ENCODE assay signal across 10 cellular contexts in genomic region chr2:63059434-63060078, GRCh38. TPM values are rescaled to one million over a fixed set of nuclear protein-coding genes. Genes with fewer than 3 reads are reported as not detected.
A peak's percentile ranks its signal among the peaks of the same experiment; 100 is the strongest.
DNase-seq lines count a peak whose midpoint lies in the region; ATAC-seq and TF ChIP-seq lines count a peak whose summit lies in the region.
"Had no signal": no experiment of that assay in that cellular context is flagged by ENCODE, and none has a peak within 500 bp of the region (broad histone marks: within the 10 kb centered on the region; RNA-seq: fewer than 3 reads in every experiment).

No MANE protein-coding gene starts in this region.

- H3K9me3 ChIP-seq in left ventricle myocardium inferior (replicated peaks) (no peaks in the 10 kb centered on the region), upper lobe of left lung (peaks cover 0 to 7% (median 3%) of the 10 kb centered on the region in 4 donors)
- H3K9me3 ChIP-seq: transverse colon had no signal

- no peak overlapping the region for H3K4me2 ChIP-seq in mesendoderm (ENCODE audit: low read length)

- TF ChIP-seq POLR2A in upper lobe of left lung (IDR thresholded peaks at IDR 0.05), result no peak

- TF ChIP-seq CTCF in left ventricle myocardium inferior (IDR thresholded peaks at IDR 0.05; ENCODE audit: borderline replicate concordance) (no peak), upper lobe of left lung (IDR thresholded peaks at IDR 0.05) (no peak)

- H3K4ac ChIP-seq in mesendoderm (ENCODE audit: low read depth, low read length), result no peak overlapping the region

- H3K36me3 Mint-ChIP-seq in activated T-helper 17 cell treated with anti-CD3 and anti-CD28 coated beads, Interleukin-2, amount 50 U/mL, for 72 hours (ENCODE audit: low read depth), result peaks cover under 1% of the 10 kb centered on the region

- peak overlapping the region; percentile 31 for H3K23ac ChIP-seq in mesendoderm (ENCODE audit: low read length)

- H3K9ac ChIP-seq in mesendoderm (ENCODE audit: low read length), result no peak overlapping the region

- H3K27me3 ChIP-seq in left ventricle myocardium inferior (ENCODE audit: low read depth) (peaks cover 100% of the 10 kb centered on the region), mesendoderm (ENCODE audit: insufficient read depth, low read length, poor library complexity) (peaks cover 50% of the 10 kb centered on the region), upper lobe of left lung (peaks cover 0 to 78% (median 50%) of the 10 kb centered on the region in 4 donors)

- no peak overlapping the region for H2BK15ac ChIP-seq in mesendoderm (replicated peaks; ENCODE audit: low read depth)

- no peak overlapping the region for H4K8ac ChIP-seq in mesendoderm (ENCODE audit: low read depth, low read length)

- peaks cover 15% of the 10 kb centered on the region for H3K4me1 Mint-ChIP-seq in activated T-helper 17 cell treated with anti-CD3 and anti-CD28 coated beads, Interleukin-2, amount 50 U/mL, for 72 hours

- H3K27ac ChIP-seq in left ventricle myocardium inferior (replicated peaks) (no peak overlapping the region), mesendoderm (ENCODE audit: low read depth, low read length) (no peak overlapping the region), upper lobe of left lung (peak overlapping the region in 1 of 4 donors; percentile 59)
- H3K27ac ChIP-seq: transverse colon had no signal

- peak overlapping the region; percentile 65 for H3K18ac ChIP-seq in mesendoderm (ENCODE audit: low read length)

- H3K27me3 Mint-ChIP-seq in activated T-helper 17 cell treated with anti-CD3 and anti-CD28 coated beads, Interleukin-2, amount 50 U/mL, for 72 hours, result peaks cover 68% of the 10 kb centered on the region

- no peaks in the 10 kb centered on the region for H3K79me2 ChIP-seq in mesendoderm (ENCODE audit: control insufficient read depth, insufficient read depth, low read length)

- no CpG with 5 or more reads among the region's 54 CpGs for WGBS in mesendoderm (ENCODE audit: extremely low coverage, insufficient coverage, low lambda C conversion rate)
- WGBS in upper lobe of left lung, 2 donors, result 14 to 20% methylated on average over 3 to 20 of the region's 54 CpGs

- peak overlapping the region; percentile 50 for H3K4me3 ChIP-seq in left ventricle myocardium inferior
- H3K4me3 ChIP-seq in mesendoderm (ENCODE audit: low read length), result no peak overlapping the region
- peak overlapping the region in 3 of 4 donors; percentile 5 to 23 (median 17) for H3K4me3 ChIP-seq in upper lobe of left lung

- H4K5ac ChIP-seq in mesendoderm (ENCODE audit: low read length), result no peak overlapping the region

- no peak for TF ChIP-seq EP300 in upper lobe of left lung (IDR thresholded peaks at IDR 0.05)

- H2BK5ac ChIP-seq in mesendoderm (ENCODE audit: low read length), result no peak overlapping the region

- DNase-seq in left ventricle myocardium inferior (no peak), Right ventricle myocardium inferior (ENCODE audit: missing footprints) (no peak), mesendoderm (peak; percentile 29), upper lobe of left lung (peak in 1 of 2 donors; percentile 83), kidney tubule cell (ENCODE audit: low spot score) (no peak)
- no peak for DNase-seq in stimulated activated CD4-positive, alpha-beta T cell treated with anti-CD3 and anti-CD28 coated beads, Interleukin-2, amount 100 ng/mL, for 24 hours
- DNase-seq: hippocampal formation had no signal

- H3K56ac ChIP-seq in mesendoderm (ENCODE audit: low read length), result no peak overlapping the region

- no peak overlapping the region for H2BK120ac ChIP-seq in mesendoderm (ENCODE audit: low read depth, low read length)

- H3K79me1 ChIP-seq in mesendoderm (ENCODE audit: low read length), result no peaks in the 10 kb centered on the region

- H2AK5ac ChIP-seq in mesendoderm (ENCODE audit: low read length), result no peak overlapping the region

- H3K9me3 Mint-ChIP-seq in activated T-helper 17 cell treated with anti-CD3 and anti-CD28 coated beads, Interleukin-2, amount 50 U/mL, for 72 hours, result no peaks in the 10 kb centered on the region

- H3K27ac Mint-ChIP-seq in activated T-helper 17 cell treated with anti-CD3 and anti-CD28 coated beads, Interleukin-2, amount 50 U/mL, for 72 hours, result no peak overlapping the region

- peak overlapping the region; percentile 48 for H3K4me3 Mint-ChIP-seq in activated T-helper 17 cell treated with anti-CD3 and anti-CD28 coated beads, Interleukin-2, amount 50 U/mL, for 72 hours

- intact Hi-C loops in left ventricle myocardium inferior (cut with micrococcal nuclease) (no loop called here), Right ventricle myocardium inferior (cut with DNase I) (no loop called here)

- ATAC-seq in Right ventricle myocardium inferior (no peak), upper lobe of left lung (ENCODE audit: low FRiP score in 2 of 2) (no peak), HG02970 (IDR thresholded peaks at IDR 0.05; ENCODE audit: low FRiP score, unreplicated experiment) (no peak)
- no peak for ATAC-seq in activated T-helper 17 cell treated with anti-CD3 and anti-CD28 coated beads, Interleukin-2, amount 50 U/mL, for 72 hours (replicated peaks)

- H3K36me3 ChIP-seq in left ventricle myocardium inferior (no peaks in the 10 kb centered on the region), mesendoderm (ENCODE audit: control insufficient read depth, insufficient read depth, low read length) (no peaks in the 10 kb centered on the region), upper lobe of left lung (no peaks in the 10 kb centered on the region)
- H3K36me3 ChIP-seq: transverse colon had no signal

- H3K4me1 ChIP-seq in left ventricle myocardium inferior, result peaks cover 55% of the 10 kb centered on the region
- peaks cover 12% of the 10 kb centered on the region for H3K4me1 ChIP-seq in mesendoderm (ENCODE audit: control insufficient read depth, low read depth, low read length)
- H3K4me1 ChIP-seq in upper lobe of left lung, result peaks cover 42 to 56% (median 48%) of the 10 kb centered on the region in 4 donors

RNA-seq across cellular contexts. Expression of gene OTX1, which starts 8.9 kb away (rescaled TPM):
- total RNA-seq in left ventricle myocardium inferior (not detected), Right ventricle myocardium inferior (not detected), upper lobe of left lung (1 to 10 TPM in 2 of 6 donors, under 1 TPM in 3, not detected in 1; 0.24 to 1.7 (median 0.34) TPM)
- not detected for total RNA-seq in activated T-helper 17 cell treated with anti-CD3 and anti-CD28 coated beads, Interleukin-2, amount 50 U/mL, for 72 hours
- 0.49 TPM for polyA plus RNA-seq in mesendoderm (2013, experiment 1 of 2)
- polyA plus RNA-seq in mesendoderm (2013, experiment 2 of 2), result 0.39 TPM
- total RNA-seq: transverse colon had no signal
